ENCODE assay signal across 1 cellular context in genomic region chr14:100755649-100756048, GRCh38.
TF ChIP-seq lines count a peak whose summit lies in the region.

No MANE protein-coding gene starts in this region.

TF ChIP-seq in K562, 482 proteins besides CTCF, POLR2A, EP300 and RAD21 (continued from another document and continues in another):
- TF ChIP-seq, protein P1, sequence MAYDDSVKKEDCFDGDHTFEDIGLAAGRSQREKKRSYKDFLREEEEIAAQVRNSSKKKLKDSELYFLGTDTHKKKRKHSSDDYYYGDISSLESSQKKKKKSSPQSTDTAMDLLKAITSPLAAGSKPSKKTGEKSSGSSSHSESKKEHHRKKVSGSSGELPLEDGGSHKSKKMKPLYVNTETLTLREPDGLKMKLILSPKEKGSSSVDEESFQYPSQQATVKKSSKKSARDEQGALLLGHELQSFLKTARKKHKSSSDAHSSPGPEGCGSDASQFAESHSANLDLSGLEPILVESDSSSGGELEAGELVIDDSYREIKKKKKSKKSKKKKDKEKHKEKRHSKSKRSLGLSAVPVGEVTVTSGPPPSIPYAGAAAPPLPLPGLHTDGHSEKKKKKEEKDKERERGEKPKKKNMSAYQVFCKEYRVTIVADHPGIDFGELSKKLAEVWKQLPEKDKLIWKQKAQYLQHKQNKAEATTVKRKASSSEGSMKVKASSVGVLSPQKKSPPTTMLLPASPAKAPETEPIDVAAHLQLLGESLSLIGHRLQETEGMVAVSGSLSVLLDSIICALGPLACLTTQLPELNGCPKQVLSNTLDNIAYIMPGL (CRISPR knock-in tag; IDR thresholded peaks at IDR 0.05): no peak
- no peak for TF ChIP-seq FOXP1 (CRISPR knock-in tag; IDR thresholded peaks at IDR 0.05)
- TF ChIP-seq, protein P2, sequence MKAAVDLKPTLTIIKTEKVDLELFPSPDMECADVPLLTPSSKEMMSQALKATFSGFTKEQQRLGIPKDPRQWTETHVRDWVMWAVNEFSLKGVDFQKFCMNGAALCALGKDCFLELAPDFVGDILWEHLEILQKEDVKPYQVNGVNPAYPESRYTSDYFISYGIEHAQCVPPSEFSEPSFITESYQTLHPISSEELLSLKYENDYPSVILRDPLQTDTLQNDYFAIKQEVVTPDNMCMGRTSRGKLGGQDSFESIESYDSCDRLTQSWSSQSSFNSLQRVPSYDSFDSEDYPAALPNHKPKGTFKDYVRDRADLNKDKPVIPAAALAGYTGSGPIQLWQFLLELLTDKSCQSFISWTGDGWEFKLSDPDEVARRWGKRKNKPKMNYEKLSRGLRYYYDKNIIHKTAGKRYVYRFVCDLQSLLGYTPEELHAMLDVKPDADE (conservative IDR thresholded peaks at IDR 0.05; ENCODE audit: control insufficient read depth, low read depth, low read length): no peak
- TF ChIP-seq, protein P3, sequence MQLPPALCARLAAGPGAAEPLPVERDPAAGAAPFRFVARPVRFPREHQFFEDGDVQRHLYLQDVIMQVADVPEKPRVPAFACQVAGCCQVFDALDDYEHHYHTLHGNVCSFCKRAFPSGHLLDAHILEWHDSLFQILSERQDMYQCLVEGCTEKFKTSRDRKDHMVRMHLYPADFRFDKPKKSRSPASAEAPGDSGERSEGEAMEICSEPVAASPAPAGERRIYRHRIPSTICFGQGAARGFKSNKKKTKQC (CRISPR knock-in tag; IDR thresholded peaks at IDR 0.05): no peak
- no peak for TF ChIP-seq BRD4 (IDR thresholded peaks at IDR 0.05)
- no peak for TF ChIP-seq CBX1 (IDR thresholded peaks at IDR 0.05; ENCODE audit: low read depth)
- no peak for TF ChIP-seq ZNF280B (CRISPR knock-in tag; IDR thresholded peaks at IDR 0.05)
- no peak for TF ChIP-seq LARP7 (IDR thresholded peaks at IDR 0.05)
- TF ChIP-seq ZNF518B (CRISPR knock-in tag; IDR thresholded peaks at IDR 0.05): no peak
- TF ChIP-seq SMAD4 (CRISPR knock-in tag; conservative IDR thresholded peaks at IDR 0.05): 0 out of 2 replicates have a peak, but pooled peaks have one; percentile 34
- TF ChIP-seq HMGN3 (IDR thresholded peaks at IDR 0.05; ENCODE audit: borderline replicate concordance, extremely low read depth, insufficient read length, low read depth, low read length): no peak
- TF ChIP-seq TBL1XR1 (IDR thresholded peaks at IDR 0.05; ENCODE audit: low read length in 2 of 2): peak in 1 of 2 experiments; percentile 81; a peak in 2 of 4 replicates
- no peak for TF ChIP-seq GTF2A2 (tag; IDR thresholded peaks at IDR 0.05)
- TF ChIP-seq, protein P4, sequence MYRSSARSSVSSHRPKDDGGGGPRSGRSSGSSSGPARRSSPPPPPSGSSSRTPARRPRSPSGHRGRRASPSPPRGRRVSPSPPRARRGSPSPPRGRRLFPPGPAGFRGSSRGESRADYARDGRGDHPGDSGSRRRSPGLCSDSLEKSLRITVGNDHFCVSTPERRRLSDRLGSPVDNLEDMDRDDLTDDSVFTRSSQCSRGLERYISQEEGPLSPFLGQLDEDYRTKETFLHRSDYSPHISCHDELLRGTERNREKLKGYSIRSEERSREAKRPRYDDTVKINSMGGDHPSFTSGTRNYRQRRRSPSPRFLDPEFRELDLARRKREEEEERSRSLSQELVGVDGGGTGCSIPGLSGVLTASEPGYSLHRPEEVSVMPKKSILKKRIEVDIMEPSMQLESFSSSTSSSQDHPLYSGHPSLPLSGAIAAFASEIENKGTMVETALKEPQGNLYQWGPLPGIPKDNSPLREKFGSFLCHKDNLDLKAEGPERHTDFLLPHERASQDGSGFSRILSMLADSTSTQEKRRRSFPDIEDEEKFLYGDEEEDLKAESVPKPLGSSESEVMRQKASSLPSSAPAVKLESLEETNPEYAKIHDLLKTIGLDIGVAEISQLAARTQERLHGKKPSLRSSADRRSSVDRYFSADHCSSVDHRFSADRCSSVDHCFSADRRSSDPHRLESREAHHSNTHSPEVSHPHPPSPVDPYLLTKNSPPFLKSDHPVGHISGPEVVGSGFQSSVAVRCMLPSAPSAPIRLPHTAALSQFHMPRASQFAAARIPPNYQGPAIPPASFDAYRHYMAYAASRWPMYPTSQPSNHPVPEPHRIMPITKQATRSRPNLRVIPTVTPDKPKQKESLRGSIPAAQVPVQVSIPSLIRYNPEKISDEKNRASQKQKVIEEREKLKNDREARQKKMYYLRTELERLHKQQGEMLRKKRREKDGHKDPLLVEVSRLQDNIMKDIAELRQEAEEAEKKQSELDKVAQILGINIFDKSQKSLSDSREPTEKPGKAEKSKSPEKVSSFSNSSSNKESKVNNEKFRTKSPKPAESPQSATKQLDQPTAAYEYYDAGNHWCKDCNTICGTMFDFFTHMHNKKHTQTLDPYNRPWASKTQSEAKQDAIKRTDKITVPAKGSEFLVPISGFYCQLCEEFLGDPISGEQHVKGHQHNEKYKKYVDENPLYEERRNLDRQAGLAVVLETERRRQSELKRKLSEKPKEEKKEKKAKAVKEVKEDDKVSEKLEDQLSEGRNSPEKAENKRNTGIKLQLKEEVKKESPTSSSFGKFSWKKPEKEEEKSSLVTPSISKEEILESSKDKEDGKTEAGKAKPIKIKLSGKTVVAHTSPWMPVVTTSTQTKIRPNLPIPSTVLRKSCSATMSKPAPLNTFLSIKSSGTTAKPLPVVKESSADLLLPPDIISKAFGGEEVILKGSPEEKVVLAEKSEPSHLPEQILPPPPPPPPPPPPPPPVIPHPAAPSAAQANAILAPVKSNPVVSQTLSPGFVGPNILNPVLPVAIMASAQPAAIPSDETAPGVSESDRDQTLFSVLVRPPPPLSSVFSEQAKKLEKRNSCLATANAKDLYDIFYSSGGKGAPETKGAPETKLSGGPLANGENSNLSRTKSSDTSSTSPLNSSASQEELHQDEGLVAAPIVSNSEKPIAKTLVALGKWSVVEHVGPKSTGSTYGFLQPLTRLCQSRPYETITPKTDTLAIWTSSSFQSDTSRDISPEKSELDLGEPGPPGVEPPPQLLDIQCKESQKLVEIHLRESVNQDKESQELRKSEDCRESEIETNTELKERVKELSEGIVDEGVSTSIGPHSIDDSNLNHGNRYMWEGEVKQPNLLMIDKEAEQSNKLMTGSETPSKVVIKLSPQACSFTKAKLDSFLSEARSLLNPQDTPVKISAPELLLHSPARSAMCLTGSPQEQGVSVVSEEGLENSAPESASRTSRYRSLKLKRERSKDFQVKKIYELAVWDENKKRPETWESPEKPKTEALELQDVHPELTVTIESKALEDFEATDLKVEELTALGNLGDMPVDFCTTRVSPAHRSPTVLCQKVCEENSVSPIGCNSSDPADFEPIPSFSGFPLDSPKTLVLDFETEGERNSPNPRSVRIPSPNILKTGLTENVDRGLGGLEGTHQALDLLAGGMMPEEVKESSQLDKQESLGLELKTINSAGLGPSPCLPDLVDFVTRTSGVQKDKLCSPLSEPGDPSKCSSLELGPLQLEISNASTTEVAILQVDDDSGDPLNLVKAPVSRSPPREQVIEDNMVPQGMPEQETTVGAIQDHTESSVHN (IDR thresholded peaks at IDR 0.05; ENCODE audit: borderline replicate concordance in 1 of 2, low read depth in 1 of 2): peak in 1 of 2 experiments; percentile 35; a peak in 1 of 4 replicates
- TF ChIP-seq ZNF212 (CRISPR knock-in tag; IDR thresholded peaks at IDR 0.05): no peak
- TF ChIP-seq, protein P5, sequence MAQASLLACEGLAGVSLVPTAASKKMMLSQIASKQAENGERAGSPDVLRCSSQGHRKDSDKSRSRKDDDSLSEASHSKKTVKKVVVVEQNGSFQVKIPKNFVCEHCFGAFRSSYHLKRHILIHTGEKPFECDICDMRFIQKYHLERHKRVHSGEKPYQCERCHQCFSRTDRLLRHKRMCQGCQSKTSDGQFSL (CRISPR knock-in tag; IDR thresholded peaks at IDR 0.05): no peak
- TF ChIP-seq, protein P5 (tag; IDR thresholded peaks at IDR 0.05): no peak
- TF ChIP-seq KHSRP (IDR thresholded peaks at IDR 0.05): no peak
- no peak for TF ChIP-seq DDX20 (tag; IDR thresholded peaks at IDR 0.05; ENCODE audit: low read depth)
- no peak for TF ChIP-seq BDP1 (IDR thresholded peaks at IDR 0.05; ENCODE audit: insufficient read depth, insufficient read length)
- no peak for TF ChIP-seq ZNF347 (CRISPR knock-in tag; IDR thresholded peaks at IDR 0.05; ENCODE audit: low read depth)
- TF ChIP-seq NCOA6 (IDR thresholded peaks at IDR 0.05): no peak
- no peak for TF ChIP-seq ATF6 (CRISPR knock-in tag; IDR thresholded peaks at IDR 0.05)
- no peak for TF ChIP-seq NUFIP1 (IDR thresholded peaks at IDR 0.05; ENCODE audit: partially characterized antibody)
- TF ChIP-seq CREB3L1 (IDR thresholded peaks at IDR 0.05; ENCODE audit: borderline replicate concordance, low read depth): no peak
- TF ChIP-seq NFYB (IDR thresholded peaks at IDR 0.05; ENCODE audit: extremely low read depth, insufficient read length): no peak
- TF ChIP-seq, protein P6, sequence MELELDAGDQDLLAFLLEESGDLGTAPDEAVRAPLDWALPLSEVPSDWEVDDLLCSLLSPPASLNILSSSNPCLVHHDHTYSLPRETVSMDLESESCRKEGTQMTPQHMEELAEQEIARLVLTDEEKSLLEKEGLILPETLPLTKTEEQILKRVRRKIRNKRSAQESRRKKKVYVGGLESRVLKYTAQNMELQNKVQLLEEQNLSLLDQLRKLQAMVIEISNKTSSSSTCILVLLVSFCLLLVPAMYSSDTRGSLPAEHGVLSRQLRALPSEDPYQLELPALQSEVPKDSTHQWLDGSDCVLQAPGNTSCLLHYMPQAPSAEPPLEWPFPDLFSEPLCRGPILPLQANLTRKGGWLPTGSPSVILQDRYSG (tag; conservative IDR thresholded peaks at IDR 0.05; ENCODE audit: low read depth): 0 out of 2 replicates have a peak, but pooled peaks have one; percentile 39
- peak; percentile 54; the same call in 1 of the 2 replicates for TF ChIP-seq GATAD2B (IDR thresholded peaks at IDR 0.05; ENCODE audit: borderline replicate concordance)
- no peak for TF ChIP-seq ZNF311 (CRISPR knock-in tag; IDR thresholded peaks at IDR 0.05)
- TF ChIP-seq GATA2 (CRISPR knock-in tag; IDR thresholded peaks at IDR 0.05): peak; percentile 74
